20 cellular contexts compared by ENCODE assay signal in genomic region chr5:3276891-3277290, GRCh38.
DNase-seq lines count a peak whose midpoint lies in the region; ATAC-seq, FAIRE-seq and TF ChIP-seq lines count a peak whose summit lies in the region.
"Had no signal": no experiment of that assay in that cellular context is flagged by ENCODE, and none has a peak within 500 bp of the region (broad histone marks: within the 10 kb centered on the region; RNA-seq: fewer than 3 reads in every experiment).

No MANE protein-coding gene starts in this region.

- TF ChIP-seq EP300 in HepG2 (IDR thresholded peaks at IDR 0.05; ENCODE audit: low read depth in 2 of 2, low read length in 2 of 2) (no peak), HepG2 (CRISPR knock-in tag; IDR thresholded peaks at IDR 0.05; ENCODE audit: borderline replicate concordance) (no peak)

- H3K4me3 Mint-ChIP-seq in WTC11 (no peak overlapping the region), neural progenitor cell (no peak overlapping the region)
- H3K4me3 Mint-ChIP-seq in activated T-helper 1 cell treated with anti-CD3 and anti-CD28 coated beads, Interleukin-12 subunit alpha, Interleukin-12 subunit beta, Interleukin-2, Interleukin-4 antibody, amounts not matched to agents 30 ng/mL and 10 ng/mL and 1 ng/mL, durations not matched to agents 14 hours and 24 hours and 36 hours = no peak overlapping the region
- H3K4me3 Mint-ChIP-seq: CD8-positive, alpha-beta T cell had no signal

- H3K27ac ChIP-seq in HepG2 (ENCODE audit: extremely low read length, insufficient read depth, low read length) (no peak overlapping the region), right lobe of liver (no peak overlapping the region), neural progenitor cell (no peak overlapping the region)
- H3K27ac ChIP-seq: A549, PC-9, SJCRH30 had no signal

- H3K27me3 Mint-ChIP-seq in WTC11 (ENCODE audit: low read depth) (peaks cover 11% of the 10 kb centered on the region), neural progenitor cell (ENCODE audit: insufficient read depth, low read depth) (peaks cover 21% of the 10 kb centered on the region)
- H3K27me3 Mint-ChIP-seq in activated T-helper 1 cell treated with anti-CD3 and anti-CD28 coated beads, Interleukin-12 subunit alpha, Interleukin-12 subunit beta, Interleukin-2, Interleukin-4 antibody, amounts not matched to agents 30 ng/mL and 10 ng/mL and 1 ng/mL, durations not matched to agents 14 hours and 24 hours and 36 hours (ENCODE audit: insufficient read depth) = no peaks in the 10 kb centered on the region

- intact Hi-C loops in HepG2 (cut with micrococcal nuclease; ENCODE audit: unreplicated experiment) (no loop called here), right lobe of liver (cut with DNase I) (no loop called here)
- intact Hi-C loops in activated T-helper 1 cell treated with anti-CD3 and anti-CD28 coated beads, Interleukin-12 subunit alpha, Interleukin-12 subunit beta, Interleukin-2, Interleukin-4 antibody, amounts not matched to agents 30 ng/mL and 10 ng/mL and 1 ng/mL, durations not matched to agents 14 hours and 24 hours and 36 hours (cut with micrococcal nuclease) = no loop called here

- no peak for FAIRE-seq in HepG2 (lab: Jason Lieb, UNC)
- FAIRE-seq: A549, GM19239 had no signal

- H3K9me3 ChIP-seq in HepG2 (ENCODE audit: low read length) (peaks cover 7% of the 10 kb centered on the region), right lobe of liver (no peaks in the 10 kb centered on the region), neural progenitor cell (ENCODE audit: low read depth) (no peaks in the 10 kb centered on the region)
- H3K9me3 ChIP-seq: A549, SJCRH30 had no signal

- H3K9ac ChIP-seq in HepG2 (ENCODE audit: insufficient read depth, low read depth, low read length) = no peak overlapping the region
- no peak overlapping the region for H3K9ac ChIP-seq in neural progenitor cell

- no peak for TF ChIP-seq POLR2A in HepG2 (IDR thresholded peaks at IDR 0.05; ENCODE audit: insufficient read depth in 1 of 2, low read depth in 2 of 2, low read length in 2 of 2)
- TF ChIP-seq POLR2A in right lobe of liver (IDR thresholded peaks at IDR 0.05) = no peak

- H4K20me1 ChIP-seq in HepG2 (ENCODE audit: insufficient read depth, low read length) (no peaks in the 10 kb centered on the region), neural progenitor cell (ENCODE audit: low read depth) (no peaks in the 10 kb centered on the region)

- H3K4me3 ChIP-seq in HepG2 (replicated peaks in 1 of 3; ENCODE audit: insufficient read depth in 1 of 3, low read depth in 2 of 3, low read length in 3 of 3) = no peak overlapping the region
- H3K4me3 ChIP-seq in right lobe of liver = no peak overlapping the region
- H3K4me3 ChIP-seq in neural progenitor cell = no peak overlapping the region
- H3K4me3 ChIP-seq: A549, PC-9, SJCRH30 had no signal

- H3K9me3 Mint-ChIP-seq in WTC11 (peaks cover 3% of the 10 kb centered on the region; the same call in 1 of the 2 replicates), neural progenitor cell (peaks cover 4% of the 10 kb centered on the region)
- peaks cover 17% of the 10 kb centered on the region for H3K9me3 Mint-ChIP-seq in activated T-helper 1 cell treated with anti-CD3 and anti-CD28 coated beads, Interleukin-12 subunit alpha, Interleukin-12 subunit beta, Interleukin-2, Interleukin-4 antibody, amounts not matched to agents 30 ng/mL and 10 ng/mL and 1 ng/mL, durations not matched to agents 14 hours and 24 hours and 36 hours
- H3K9me3 Mint-ChIP-seq: CD8-positive, alpha-beta T cell had no signal

- H3K36me3 ChIP-seq in HepG2 (replicated peaks in 1 of 2; ENCODE audit: control insufficient read depth in 1 of 2, insufficient read depth in 2 of 2, low read length in 2 of 2) (no peaks in the 10 kb centered on the region), right lobe of liver (no peaks in the 10 kb centered on the region), neural progenitor cell (no peaks in the 10 kb centered on the region)
- H3K36me3 ChIP-seq: SJCRH30 had no signal

- DNase-seq in HepG2 (ENCODE audit: low spot score) = no peak
- DNase-seq in right lobe of liver = no peak
- DNase-seq in WTC11 (ENCODE audit: low spot score) = no peak
- no peak for DNase-seq in neural progenitor cell (ENCODE audit: low spot score)
- DNase-seq in activated T-helper 1 cell treated with anti-CD3 and anti-CD28 coated beads, Interleukin-12 subunit alpha, Interleukin-12 subunit beta, Interleukin-2, Interleukin-4 antibody, amounts not matched to agents 30 ng/mL and 10 ng/mL and 1 ng/mL, durations not matched to agents 14 hours and 24 hours and 36 hours (ENCODE audit: low spot score) = no peak
- no peak for DNase-seq in activated CD4-positive, alpha-beta T cell treated with anti-CD3 and anti-CD28 coated beads, Interleukin-2, amount 50 U/mL, for 4 hours
- DNase-seq in stimulated activated CD4-positive, alpha-beta T cell treated with anti-CD3 and anti-CD28 coated beads, Interleukin-2, amount 100 ng/mL, for 24 hours = no peak
- DNase-seq: CD8-positive, alpha-beta T cell; GF-D8; GOT3; Kasumi-1; MM.1S; NCI-H1092 treated with DMSO at 0.1 percent for 48 hours; NCI-H2081; NCI-H510A; NCI-H82; PC-9 had no signal

- TF ChIP-seq CTCF in HepG2 (CRISPR knock-in tag; IDR thresholded peaks at IDR 0.05) = no peak
- TF ChIP-seq CTCF in right lobe of liver (IDR thresholded peaks at IDR 0.05) = no peak
- TF ChIP-seq CTCF in WTC11 (IDR thresholded peaks at IDR 0.05) = no peak
- no peak for TF ChIP-seq CTCF in neural progenitor cell (IDR thresholded peaks at IDR 0.05)

- no peak overlapping the region for H2AFZ ChIP-seq in HepG2 (ENCODE audit: low read length)
- H2AFZ ChIP-seq in neural progenitor cell (replicated peaks) = no peak overlapping the region
- H2AFZ ChIP-seq: PC-9 had no signal

- no peak for TF ChIP-seq RAD21 in HepG2 (CRISPR knock-in tag; IDR thresholded peaks at IDR 0.05)

- BruUV-seq in HepG2 (replicated peaks; lab: Mats Ljungman, UMichigan) = no TSS peak

- H3F3A ChIP-seq in neural progenitor cell (ENCODE audit: low read depth) = peaks cover 10% of the 10 kb centered on the region

- 1% methylated on average over 7 of the region's 7 CpGs for WGBS in HepG2 (ENCODE audit: low lambda C conversion rate)
- WGBS in right lobe of liver (ENCODE audit: insufficient coverage, low coverage, low lambda C conversion rate, missing lambda C conversion rate) = 36% methylated on average over 7 of the region's 7 CpGs

- H3K4me2 ChIP-seq in HepG2 (ENCODE audit: low read depth, low read length) (no peak overlapping the region), neural progenitor cell (no peak overlapping the region)
- H3K4me2 ChIP-seq: A549, PC-9 had no signal

- peaks cover 2% of the 10 kb centered on the region; the same call in 1 of the 2 replicates for H3K36me3 Mint-ChIP-seq in WTC11
- H3K36me3 Mint-ChIP-seq in neural progenitor cell = peaks cover 3% of the 10 kb centered on the region
- H3K36me3 Mint-ChIP-seq in activated T-helper 1 cell treated with anti-CD3 and anti-CD28 coated beads, Interleukin-12 subunit alpha, Interleukin-12 subunit beta, Interleukin-2, Interleukin-4 antibody, amounts not matched to agents 30 ng/mL and 10 ng/mL and 1 ng/mL, durations not matched to agents 14 hours and 24 hours and 36 hours (ENCODE audit: low read depth) = no peaks in the 10 kb centered on the region
- H3K36me3 Mint-ChIP-seq: CD8-positive, alpha-beta T cell had no signal

- H3K27me3 ChIP-seq in HepG2 (ENCODE audit: control insufficient read depth in 1 of 2, insufficient read depth in 2 of 2, low read length in 2 of 2) = no peaks in the 10 kb centered on the region
- no peaks in the 10 kb centered on the region for H3K27me3 ChIP-seq in right lobe of liver
- H3K27me3 ChIP-seq in neural progenitor cell = no peaks in the 10 kb centered on the region
- H3K27me3 ChIP-seq: SJCRH30 had no signal

- H3K4me1 ChIP-seq in HepG2 (ENCODE audit: insufficient read depth, low read length) (no peaks in the 10 kb centered on the region), right lobe of liver (no peaks in the 10 kb centered on the region), neural progenitor cell (peaks cover 12% of the 10 kb centered on the region)
- H3K4me1 ChIP-seq: A549, SJCRH30 had no signal

- CTCF ChIA-PET in HepG2 (lab: Yijun Ruan, JAX; ENCODE audit: low intra/inter-chr PET ratio, low total read pairs) (no interaction called here), WTC11 (lab: Charles Lee) (no interaction called here)

- in situ Hi-C loops in HepG2 (cut with HindIII; ENCODE audit: extremely low pct_ligation_motif_present, low pct_unique_long_range_greater_than_20kb) = no loop called here

- H3K79me2 ChIP-seq in HepG2 (ENCODE audit: insufficient read depth, low read length) (no peaks in the 10 kb centered on the region), neural progenitor cell (ENCODE audit: low read depth) (no peaks in the 10 kb centered on the region)

- ATAC-seq in HepG2 (peak; percentile 41; the same call in 1 of the 3 replicates), right lobe of liver (no peak), WTC11 (peak; percentile 49)
- ATAC-seq: CD8-positive, alpha-beta T cell had no signal

- H3K27ac Mint-ChIP-seq in WTC11 (no peak overlapping the region), neural progenitor cell (peak overlapping the region; percentile 37)
- no peak overlapping the region for H3K27ac Mint-ChIP-seq in activated T-helper 1 cell treated with anti-CD3 and anti-CD28 coated beads, Interleukin-12 subunit alpha, Interleukin-12 subunit beta, Interleukin-2, Interleukin-4 antibody, amounts not matched to agents 30 ng/mL and 10 ng/mL and 1 ng/mL, durations not matched to agents 14 hours and 24 hours and 36 hours
- H3K27ac Mint-ChIP-seq: CD8-positive, alpha-beta T cell had no signal

- POLR2A ChIA-PET in HepG2 (lab: Yijun Ruan, JAX) = no interaction called here
- POLR2A ChIA-PET in WTC11 (lab: Charles Lee) = no interaction called here

- peaks cover 28% of the 10 kb centered on the region for H3K4me1 Mint-ChIP-seq in WTC11
- peaks cover 28% of the 10 kb centered on the region for H3K4me1 Mint-ChIP-seq in neural progenitor cell
- no peaks in the 10 kb centered on the region for H3K4me1 Mint-ChIP-seq in activated T-helper 1 cell treated with anti-CD3 and anti-CD28 coated beads, Interleukin-12 subunit alpha, Interleukin-12 subunit beta, Interleukin-2, Interleukin-4 antibody, amounts not matched to agents 30 ng/mL and 10 ng/mL and 1 ng/mL, durations not matched to agents 14 hours and 24 hours and 36 hours (ENCODE audit: low read depth)

TF ChIP-seq in HepG2, 621 proteins besides CTCF, POLR2A, EP300 and RAD21 (continues in another document):
- TF ChIP-seq EED (CRISPR knock-in tag; IDR thresholded peaks at IDR 0.05) (no peak), PHF21A (CRISPR knock-in tag; IDR thresholded peaks at IDR 0.05) (no peak)

TF ChIP-seq in WTC11, 78 proteins besides CTCF, POLR2A, EP300 and RAD21 (continues in another document):
- no peak for TF ChIP-seq GTF2I (CRISPR knock-in tag; conservative IDR thresholded peaks at IDR 0.05)

Comparison
In these comparisons a context has a peak if more than half of its experiments do, and no peak if none do; other contexts are left out.
1. ATAC-seq: peak in HepG2 (single experiment) and WTC11 (single experiment); none in right lobe of liver (0 of 4).